ENCODE assay signal across 15 cellular contexts in genomic region chr5:91006708-91007107, GRCh38.
"Had no signal": no experiment of that assay in that cellular context is flagged by ENCODE, and none has a peak within 500 bp of the region (broad histone marks: within the 10 kb centered on the region; RNA-seq: fewer than 3 reads in every experiment).

No MANE protein-coding gene starts in this region.

- H3K27ac Mint-ChIP-seq: immature natural killer cell, natural killer cell had no signal

- H3K27ac ChIP-seq: colonic mucosa, foreskin keratinocyte, heart right ventricle, right atrium auricular region, upper lobe of left lung, vagina had no signal

- H3K27me3 ChIP-seq: colonic mucosa, foreskin keratinocyte, heart right ventricle, right atrium auricular region, upper lobe of left lung, vagina had no signal

- H3K36me3 Mint-ChIP-seq: immature natural killer cell, natural killer cell had no signal

- DNase-seq: colonic mucosa; dermis blood vessel endothelial cell; foreskin keratinocyte; heart right ventricle; immature natural killer cell; left ventricle myocardium superior; mucosa of descending colon; natural killer cell; stimulated activated CD4-positive, alpha-beta T cell treated with anti-CD3 and anti-CD28 coated beads, Interleukin-2, amount 100 ng/mL, for 48 hours; stimulated activated naive CD4-positive, alpha-beta T cell treated with Interleukin-2 at 50 U/mL for 16 hours; upper lobe of left lung had no signal

- H3K4me1 Mint-ChIP-seq: immature natural killer cell, natural killer cell had no signal

- ATAC-seq: foreskin keratinocyte, heart right ventricle, left ventricle myocardium superior, mucosa of descending colon, natural killer cell had no signal

- H3K4me1 ChIP-seq: colonic mucosa, foreskin keratinocyte, right atrium auricular region, vagina had no signal

- H3K4me3 Mint-ChIP-seq: immature natural killer cell, natural killer cell, neural crest cell had no signal

- H3K36me3 ChIP-seq: colonic mucosa, heart right ventricle, right atrium auricular region, upper lobe of left lung, vagina had no signal

- H3K9me3 Mint-ChIP-seq: natural killer cell, neural crest cell had no signal

- H3K4me3 ChIP-seq: colonic mucosa, heart right ventricle, mucosa of descending colon, right atrium auricular region, smooth muscle cell, upper lobe of left lung, vagina had no signal

- H3K9me3 ChIP-seq: colonic mucosa, heart right ventricle, mucosa of descending colon, right atrium auricular region, upper lobe of left lung, vagina had no signal
